Comparison of ENCODE assay signal across 28 cellular contexts in the genomic region with DNA sequence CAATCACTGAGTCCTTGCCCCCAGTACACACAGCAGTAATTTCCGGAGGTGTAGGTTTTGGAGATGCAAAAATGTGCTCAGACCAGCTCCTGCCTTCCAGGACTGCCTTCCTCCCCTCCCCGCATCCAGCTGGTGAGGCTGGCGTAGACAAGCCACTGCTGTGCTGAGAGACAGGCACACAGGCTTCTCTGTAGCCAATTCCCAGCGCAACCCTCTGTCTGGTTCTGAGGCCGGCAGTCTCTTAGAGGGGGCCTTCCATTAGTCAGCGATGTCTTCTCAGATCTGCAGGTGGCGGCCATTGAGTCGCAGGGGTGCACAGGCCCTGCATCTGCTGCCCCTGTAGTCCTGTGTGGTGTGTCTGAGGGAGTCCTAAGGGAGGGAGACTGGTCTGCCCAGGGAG.
"Had no signal": no experiment of that assay in that cellular context is flagged by ENCODE, and none has a peak within 500 bp of the region (broad histone marks: within the 10 kb centered on the region; RNA-seq: fewer than 3 reads in every experiment).

No MANE protein-coding gene starts in this region.

- H3K36me3 Mint-ChIP-seq: activated CD4-positive, alpha-beta memory T cell treated with anti-CD3 and anti-CD28 coated beads for 36 hours; activated naive CD4-positive, alpha-beta T cell treated with anti-CD3 and anti-CD28 coated beads, Interleukin-2, amount 50 U/mL, for 24 hours had no signal

- H3K9me3 Mint-ChIP-seq: activated B cell treated with CpG ODN at 0.5 μM for 24 hours; activated CD4-positive, alpha-beta memory T cell treated with anti-CD3 and anti-CD28 coated beads for 36 hours; activated naive CD4-positive, alpha-beta T cell treated with anti-CD3 and anti-CD28 coated beads, Interleukin-2, amount 50 U/mL, for 24 hours; activated naive CD8-positive, alpha-beta T cell treated with anti-CD3 and anti-CD28 coated beads, Interleukin-2, amount 10 ng/mL, durations not matched to agents 7 days and 5 days; activated T-helper 17 cell treated with anti-CD3 and anti-CD28 coated beads, Interleukin-2, amount 50 U/mL, for 72 hours had no signal

- H3K4me3 Mint-ChIP-seq: activated B cell treated with CpG ODN at 0.5 μM for 24 hours; activated CD4-positive, alpha-beta memory T cell treated with anti-CD3 and anti-CD28 coated beads for 36 hours; activated naive CD4-positive, alpha-beta T cell treated with anti-CD3 and anti-CD28 coated beads, Interleukin-2, amount 50 U/mL, for 24 hours; activated naive CD8-positive, alpha-beta T cell treated with anti-CD3 and anti-CD28 coated beads, Interleukin-2, amount 10 ng/mL, durations not matched to agents 7 days and 5 days; activated T-helper 17 cell treated with anti-CD3 and anti-CD28 coated beads, Interleukin-2, amount 50 U/mL, for 72 hours had no signal

- H3K27ac ChIP-seq: brain microvascular endothelial cell, PC-9, RWPE1, VCaP had no signal

- H3K27ac Mint-ChIP-seq: activated B cell treated with CpG ODN at 0.5 μM for 24 hours; activated CD4-positive, alpha-beta memory T cell treated with anti-CD3 and anti-CD28 coated beads for 36 hours; activated naive CD4-positive, alpha-beta T cell treated with anti-CD3 and anti-CD28 coated beads, Interleukin-2, amount 50 U/mL, for 24 hours; activated naive CD8-positive, alpha-beta T cell treated with anti-CD3 and anti-CD28 coated beads, Interleukin-2, amount 10 ng/mL, durations not matched to agents 7 days and 5 days; activated T-helper 17 cell treated with anti-CD3 and anti-CD28 coated beads, Interleukin-2, amount 50 U/mL, for 72 hours had no signal

- H3K4me3 ChIP-seq: PC-9 had no signal

- H3K27me3 Mint-ChIP-seq: activated B cell treated with CpG ODN at 0.5 μM for 24 hours; activated CD4-positive, alpha-beta memory T cell treated with anti-CD3 and anti-CD28 coated beads for 36 hours; activated naive CD4-positive, alpha-beta T cell treated with anti-CD3 and anti-CD28 coated beads, Interleukin-2, amount 50 U/mL, for 24 hours; activated naive CD8-positive, alpha-beta T cell treated with anti-CD3 and anti-CD28 coated beads, Interleukin-2, amount 10 ng/mL, durations not matched to agents 7 days and 5 days; activated T-helper 17 cell treated with anti-CD3 and anti-CD28 coated beads, Interleukin-2, amount 50 U/mL, for 72 hours had no signal

- H2AFZ ChIP-seq: PC-9 had no signal

- H3K27me3 ChIP-seq: brain microvascular endothelial cell had no signal

- H3K36me3 ChIP-seq: brain microvascular endothelial cell had no signal

- H3K4me2 ChIP-seq: PC-9 had no signal

- DNase-seq: activated B cell treated with CpG ODN at 0.5 μM for 24 hours; activated CD4-positive, alpha-beta memory T cell treated with anti-CD3 and anti-CD28 coated beads for 36 hours; activated CD4-positive, alpha-beta T cell treated with anti-CD3 and anti-CD28 coated beads for 4 hours; activated CD4-positive, alpha-beta T cell treated with anti-CD3 and anti-CD28 coated beads, Interleukin-2, amount 50 U/mL, for 1 hour; activated CD4-positive, CD25-positive, alpha-beta regulatory T cell treated with anti-CD3 and anti-CD28 coated beads, Interleukin-2, amount 50 U/mL, for 72 hours; activated CD8-positive, alpha-beta memory T cell treated with anti-CD3 and anti-CD28 coated beads, Interleukin-2, amount 50 U/mL, for 48 hours; activated effector memory CD4-positive, alpha-beta T cell treated with anti-CD3 and anti-CD28 coated beads, Interleukin-2, amount 50 U/mL, for 16 hours; activated naive CD4-positive, alpha-beta T cell; activated naive CD8-positive, alpha-beta T cell treated with anti-CD3 and anti-CD28 coated beads, Interleukin-2, amount 10 ng/mL, durations not matched to agents 7 days and 5 days; activated T-cell treated with anti-CD3 and anti-CD28 coated beads, Interleukin-2, amount 50 U/mL, for 48 hours; brain microvascular endothelial cell; central memory CD4-positive, alpha-beta T cell; Karpas-422; NCI-H187 treated with DMSO at 0.1 percent for 48 hours; NCI-H2171 treated with DMSO at 0.1 percent for 48 hours; NCI-H2227 treated with DMSO at 0.1 percent for 48 hours; NCI-H446; NCI-H510A treated with DMSO at 0.1 percent for 48 hours; NCI-H526 treated with DMSO at 0.1 percent for 48 hours; SW 1271; T-helper 1 cell; T-helper 2 cell; T-helper 9 cell had no signal
